In the genomic region with DNA sequence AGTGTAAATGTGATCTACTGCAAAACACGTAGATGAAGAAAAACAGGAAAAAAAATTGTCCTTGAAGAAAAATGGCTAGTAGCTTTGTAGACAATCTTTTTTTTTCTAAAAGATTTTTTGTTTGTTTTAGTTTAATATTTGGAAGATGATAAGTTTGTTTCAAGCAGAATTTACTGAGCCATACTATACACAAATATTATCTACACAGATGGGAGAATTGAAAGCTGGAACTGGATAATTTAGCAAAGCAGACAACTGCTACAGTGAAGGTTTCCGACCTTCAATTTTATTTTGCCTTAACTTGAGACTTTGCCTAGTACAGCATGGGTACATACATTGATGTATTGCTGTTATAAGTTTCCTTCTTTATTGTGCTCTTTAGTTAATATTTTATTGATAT, we compare ENCODE assay signal across 8 cellular contexts.
"Had no signal": no experiment of that assay in that cellular context is flagged by ENCODE, and none has a peak within 500 bp of the region (broad histone marks: within the 10 kb centered on the region; RNA-seq: fewer than 3 reads in every experiment).

No MANE protein-coding gene starts in this region.

- H3K4me3 ChIP-seq: GM12878 had no signal

- ATAC-seq: GM12878 had no signal

- DNase-seq: GDM1, GF-D8 had no signal

- FAIRE-seq: G401.6, GM12878, GM12891, GM12892, GM18507, GM19239 had no signal
